ENCODE assay signal across 23 cellular contexts in genomic region chr20:14953736-14954135, GRCh38.
"Had no signal": no experiment of that assay in that cellular context is flagged by ENCODE, and none has a peak within 500 bp of the region (broad histone marks: within the 10 kb centered on the region; RNA-seq: fewer than 3 reads in every experiment).

No MANE protein-coding gene starts in this region.

- H3K4me1 Mint-ChIP-seq: activated naive CD8-positive, alpha-beta T cell treated with anti-CD3 and anti-CD28 coated beads, Interleukin-2, amount 10 ng/mL, durations not matched to agents 7 days and 5 days; naive B cell had no signal

- H3K36me3 Mint-ChIP-seq: activated naive CD8-positive, alpha-beta T cell treated with anti-CD3 and anti-CD28 coated beads, Interleukin-2, amount 10 ng/mL, durations not matched to agents 7 days and 5 days; mesothelial cell of epicardium; naive B cell had no signal

- H3K4me3 Mint-ChIP-seq: activated naive CD8-positive, alpha-beta T cell treated with anti-CD3 and anti-CD28 coated beads, Interleukin-2, amount 10 ng/mL, durations not matched to agents 7 days and 5 days; effector memory CD8-positive, alpha-beta T cell; mesothelial cell of epicardium; naive B cell; nephron progenitor cell; stimulated activated naive CD8-positive, alpha-beta T cell treated with anti-CD3 and anti-CD28 coated beads, Interleukin-15, Interleukin-2, amounts not matched to agents 100 ng/mL and 50 ng/mL, for 24 hours had no signal

- DNase-seq: activated CD4-positive, alpha-beta T cell treated with anti-CD3 and anti-CD28 coated beads for 1 hour; activated CD8-positive, alpha-beta memory T cell treated with anti-CD3 and anti-CD28 coated beads for 24 hours; activated effector memory CD4-positive, alpha-beta T cell treated with Interleukin-2 at 50 U/mL for 16 hours; activated naive CD4-positive, alpha-beta T cell treated with Interleukin-2 at 50 U/mL for 16 hours; activated naive CD8-positive, alpha-beta T cell treated with anti-CD3 and anti-CD28 coated beads, Interleukin-2, amount 10 ng/mL, durations not matched to agents 7 days and 5 days; brain microvascular endothelial cell; dorsolateral prefrontal cortex; effector memory CD8-positive, alpha-beta T cell; erythroblast; left cardiac atrium; mammary epithelial cell; naive B cell; nephron progenitor cell; stimulated activated CD4-positive, alpha-beta T cell treated with anti-CD3 and anti-CD28 coated beads, Interleukin-12 subunit alpha, Interleukin-12 subunit beta, amount 100 ng/mL, for 4 hours; stimulated activated CD4-positive, alpha-beta T cell treated with anti-CD3 and anti-CD28 coated beads, Interleukin-4, amount 100 ng/mL, for 1 hour; substantia nigra; T-helper 2 cell; thyroid gland; upper lobe of left lung had no signal

- H3K27ac Mint-ChIP-seq: activated naive CD8-positive, alpha-beta T cell treated with anti-CD3 and anti-CD28 coated beads, Interleukin-2, amount 10 ng/mL, durations not matched to agents 7 days and 5 days; mesothelial cell of epicardium; naive B cell; nephron progenitor cell; stimulated activated naive CD8-positive, alpha-beta T cell treated with anti-CD3 and anti-CD28 coated beads, Interleukin-15, Interleukin-2, amounts not matched to agents 100 ng/mL and 50 ng/mL, for 24 hours had no signal

- H3K9me3 Mint-ChIP-seq: mesothelial cell of epicardium, nephron progenitor cell had no signal

- ATAC-seq: effector memory CD8-positive, alpha-beta T cell; gastroesophageal sphincter; left cardiac atrium; sciatic nerve had no signal

- H3K27me3 Mint-ChIP-seq: activated naive CD8-positive, alpha-beta T cell treated with anti-CD3 and anti-CD28 coated beads, Interleukin-2, amount 10 ng/mL, durations not matched to agents 7 days and 5 days; effector memory CD8-positive, alpha-beta T cell; naive B cell; stimulated activated naive CD8-positive, alpha-beta T cell treated with anti-CD3 and anti-CD28 coated beads, Interleukin-15, Interleukin-2, amounts not matched to agents 100 ng/mL and 50 ng/mL, for 24 hours had no signal
